ENCODE assay signal across 8 cellular contexts in genomic region chr18:12308386-12309100, GRCh38. TPM values are rescaled to one million over a fixed set of nuclear protein-coding genes. Genes with fewer than 3 reads are reported as not detected.
DNase-seq lines count a peak whose midpoint lies in the region; ATAC-seq and FAIRE-seq lines count a peak whose summit lies in the region.

No MANE protein-coding gene starts in this region.

- DNase-seq in CD4-positive, alpha-beta memory T cell, result no peak
- DNase-seq in GM19239 (ENCODE audit: insufficient read length, low spot score) (peak; percentile 71), RPMI8226 (peak; percentile 55), left kidney (ENCODE audit: low read depth, low spot score) (peak; percentile 79), NCI-H526 treated with DMSO at 0.1 percent for 48 hours (lab: John Stamatoyannopoulos, UW) (no peak)

- H3K27ac ChIP-seq in CD4-positive, alpha-beta memory T cell (ENCODE audit: low read depth, low read length), result no peak overlapping the region
- H3K27ac ChIP-seq in cingulate gyrus (ENCODE audit: low read depth, low read length), result peak overlapping the region; percentile 19

- peaks cover 9% of the 10 kb centered on the region for H3K4me1 ChIP-seq in CD4-positive, alpha-beta memory T cell (ENCODE audit: insufficient read depth, low read length)

- intact Hi-C loops in CD4-positive, alpha-beta memory T cell (cut with micrococcal nuclease), result no loop called here

- H3K36me3 Mint-ChIP-seq in CD4-positive, alpha-beta memory T cell, result peaks cover 0 to 4% of the 10 kb centered on the region in 2 donors
- H3K36me3 Mint-ChIP-seq in stimulated activated memory B cell treated with anti-CD40 and anti-IgM and Interleukin-4, amounts not matched to agents 10 μg/mL and 1 μg/mL and 100 μg/mL, for 72 hours, result no peaks in the 10 kb centered on the region

- peak overlapping the region in 6 of 8 donors; percentile 51 to 70 (median 64) for H3K4me3 Mint-ChIP-seq in CD4-positive, alpha-beta memory T cell
- peak overlapping the region; percentile 78 for H3K4me3 Mint-ChIP-seq in stimulated activated memory B cell treated with anti-CD40 and anti-IgM and Interleukin-4, amounts not matched to agents 10 μg/mL and 1 μg/mL and 100 μg/mL, for 72 hours

- H3K36me3 ChIP-seq in CD4-positive, alpha-beta memory T cell (ENCODE audit: insufficient read depth, low read length), result no peaks in the 10 kb centered on the region

- no peak overlapping the region for H3K4me3 ChIP-seq in CD4-positive, alpha-beta memory T cell (ENCODE audit: low read length in 2 of 2)

- CTCF ChIA-PET in CD4-positive, alpha-beta memory T cell (lab: Charles Lee; ENCODE audit: partially characterized antibody), result no interaction called here

- peaks cover 3 to 17% (median 10%) of the 10 kb centered on the region in 4 donors for H3K4me1 Mint-ChIP-seq in CD4-positive, alpha-beta memory T cell
- peaks cover 24% of the 10 kb centered on the region for H3K4me1 Mint-ChIP-seq in stimulated activated memory B cell treated with anti-CD40 and anti-IgM and Interleukin-4, amounts not matched to agents 10 μg/mL and 1 μg/mL and 100 μg/mL, for 72 hours

- FAIRE-seq in GM19239 (lab: Jason Lieb, UNC), result peak; percentile 26

- peaks cover 0 to 4% of the 10 kb centered on the region in 2 donors for H3K9me3 ChIP-seq in CD4-positive, alpha-beta memory T cell (ENCODE audit: control insufficient read depth in 1 of 2, low read length in 2 of 2)

- POLR2A ChIA-PET in CD4-positive, alpha-beta memory T cell (lab: Charles Lee; ENCODE audit: partially characterized antibody), result no interaction called here

- no peak overlapping the region for H3K27ac Mint-ChIP-seq in CD4-positive, alpha-beta memory T cell
- peak overlapping the region; percentile 44 for H3K27ac Mint-ChIP-seq in stimulated activated memory B cell treated with anti-CD40 and anti-IgM and Interleukin-4, amounts not matched to agents 10 μg/mL and 1 μg/mL and 100 μg/mL, for 72 hours

- H3K27me3 ChIP-seq in CD4-positive, alpha-beta memory T cell (ENCODE audit: insufficient read depth, low read length), result peaks cover 9% of the 10 kb centered on the region

- ATAC-seq in HG03175 (IDR thresholded peaks at IDR 0.05; ENCODE audit: unreplicated experiment), result peak; percentile 60
- ATAC-seq in stimulated activated memory B cell treated with anti-CD40 and anti-IgM and Interleukin-4, amounts not matched to agents 10 μg/mL and 1 μg/mL and 100 μg/mL, for 72 hours, result peak; percentile 76

- peaks cover 0 to 29% (median 17%) of the 10 kb centered on the region in 8 donors for H3K9me3 Mint-ChIP-seq in CD4-positive, alpha-beta memory T cell
- no peaks in the 10 kb centered on the region for H3K9me3 Mint-ChIP-seq in stimulated activated memory B cell treated with anti-CD40 and anti-IgM and Interleukin-4, amounts not matched to agents 10 μg/mL and 1 μg/mL and 100 μg/mL, for 72 hours

- H3K27me3 Mint-ChIP-seq in CD4-positive, alpha-beta memory T cell, result peaks cover 35 to 38% of the 10 kb centered on the region in 2 donors
- H3K27me3 Mint-ChIP-seq in stimulated activated memory B cell treated with anti-CD40 and anti-IgM and Interleukin-4, amounts not matched to agents 10 μg/mL and 1 μg/mL and 100 μg/mL, for 72 hours, result peaks cover 44% of the 10 kb centered on the region

RNA-seq across cellular contexts. Expression of gene TUBB6, which starts 0.5 kb away (rescaled TPM):
- 1 to 10 TPM in 1 of 2 experiments, under 1 TPM in 1; 0.96 to 1.9 TPM for total RNA-seq in CD4-positive, alpha-beta memory T cell
- polyA plus RNA-seq in CD4-positive, alpha-beta memory T cell, result 1 to 10 TPM; 1.3 to 3.2 TPM

RNA-seq across cellular contexts. Expression of gene CIDEA, which starts 54.4 kb away (rescaled TPM):
- not detected for total RNA-seq in CD4-positive, alpha-beta memory T cell
- polyA plus RNA-seq in CD4-positive, alpha-beta memory T cell, result not detected

Comparison
In these comparisons a context has a peak if more than half of its experiments do, and no peak if none do; other contexts are left out.
1. DNase-seq: peak in GM19239 (single experiment), RPMI8226 (single experiment) and left kidney (single experiment); none in CD4-positive, alpha-beta memory T cell (0 of 5) and NCI-H526 treated with DMSO at 0.1 percent for 48 hours (single experiment).